ENCODE assay signal across 8 cellular contexts in the genomic region with DNA sequence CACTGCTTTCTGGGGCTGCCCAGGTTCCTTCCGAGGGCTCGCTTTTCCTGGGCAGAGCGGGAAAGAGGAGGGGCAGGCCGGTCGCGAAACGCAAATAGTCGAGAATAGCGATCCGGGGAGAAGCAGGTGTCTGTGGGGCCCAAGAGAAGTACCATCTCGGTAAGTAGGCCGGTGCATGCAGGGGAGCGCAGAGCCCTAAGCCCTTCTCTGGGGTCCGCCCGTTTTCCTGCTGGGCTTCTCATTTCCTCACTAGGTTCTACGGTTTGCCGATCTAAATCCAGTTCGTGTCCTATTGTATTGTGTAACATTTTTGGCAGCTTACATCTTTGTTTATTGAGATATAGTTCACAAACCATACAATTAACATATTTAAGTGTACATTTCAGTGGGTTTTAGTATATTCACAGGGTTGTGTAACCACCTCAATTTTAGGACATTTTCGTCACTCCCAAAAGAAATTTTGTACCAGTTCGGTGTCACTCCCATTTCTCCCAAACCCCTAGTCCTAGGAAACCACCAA. TPM values are rescaled to one million over a fixed set of nuclear protein-coding genes. Genes with fewer than 3 reads are reported as not detected.
DNase-seq lines count a peak whose midpoint lies in the region; ATAC-seq, FAIRE-seq and TF ChIP-seq lines count a peak whose summit lies in the region.

No MANE protein-coding gene starts in this region.

- POLR2A ChIA-PET in GM12878 (lab: Charles Lee) = interaction anchor here (1.0 to 24.8 kb wide), 7 partner anchors 3 to 187 kb away, joined by 3 to 718 read pairs (median 15); partner anchors contain the start of genes B2M, PATL2, SPG11 and TRIM69

- CTCF ChIA-PET in GM12878 (lab: Yijun Ruan, JAX) = interaction anchor here (0.7 to 8.1 kb wide), 5 partner anchors 8 to 142 kb away, joined by 3 to 153 read pairs (median 63); partner anchors contain the start of genes B2M, PATL2, SPG11 and TRIM69

- SMC1A ChIA-PET in GM12878 (lab: Charles Lee; ENCODE audit: uncharacterized antibody, unreplicated experiment) = interaction anchor here (0.8 to 16.1 kb wide), 6 partner anchors 7 to 69 kb away, joined by 3 to 637 read pairs (median 54); partner anchors contain the start of genes B2M, PATL2, SPG11 and TRIM69

- peak; percentile 81 for DNase-seq in activated effector memory CD4-positive, alpha-beta T cell treated with anti-CD3 and anti-CD28 coated beads, Interleukin-2, amount 50 U/mL, for 16 hours
- DNase-seq in activated effector memory CD4-positive, alpha-beta T cell treated with Interleukin-2 at 50 U/mL for 16 hours = no peak
- peak; percentile 27 for DNase-seq in NCI-H345 treated with DMSO at 0.1 percent for 48 hours (lab: John Stamatoyannopoulos, UW; ENCODE audit: unreplicated experiment)
- no peak for DNase-seq in GM12878 (ENCODE audit: low read depth, low spot score)
- peak; percentile 55 for DNase-seq in inferior parietal cortex (ENCODE audit: extremely low spot score)
- peak; percentile 66 for DNase-seq in stimulated activated CD8-positive, alpha-beta memory T cell treated with anti-CD3 and anti-CD28 coated beads, Interleukin-4, amount 100 ng/mL, for 48 hours
- no peak for DNase-seq in NCI-H2029 treated with DMSO at 0.1 percent for 48 hours (lab: John Stamatoyannopoulos, UW)
- DNase-seq in GM19238 (ENCODE audit: insufficient read length, low spot score) = no peak

- in situ Hi-C loops in GM12878 (cut with MboI) = loop anchor here (10.0 kb wide), 1 partner anchor 935 kb away; the partner anchor contains the start of gene SERF2

- FAIRE-seq in GM12878 (lab: Jason Lieb, UNC) = no peak

- H3K36me3 ChIP-seq in GM12878 (ENCODE audit: control insufficient read depth in 2 of 2, insufficient read depth in 2 of 2, low read length in 1 of 2) = peaks cover 0 to 14% of the 10 kb centered on the region in 2 experiments; a peak in 3 of 4 replicates

- WGBS in GM12878 (ENCODE audit: insufficient coverage, insufficient replicate concordance, low lambda C conversion rate, missing lambda C conversion rate) = 2% methylated on average over 20 of the region's 20 CpGs

- H4K20me1 ChIP-seq in GM12878 (ENCODE audit: control insufficient read depth, insufficient read depth) = no peaks in the 10 kb centered on the region

- no peak for TF ChIP-seq RAD21 in GM12878 (IDR thresholded peaks at IDR 0.05; ENCODE audit: insufficient read depth, low read depth, low read length)

- no peak overlapping the region; the same call in 1 of the 2 replicates for H2AFZ ChIP-seq in GM12878 (ENCODE audit: control insufficient read depth, low read depth, low read length)

- H3K4me1 ChIP-seq in GM12878 (ENCODE audit: control insufficient read depth, insufficient read depth, low read length) = peaks cover 35% of the 10 kb centered on the region

- no peak for TF ChIP-seq POLR2A in GM12878 (IDR thresholded peaks at IDR 0.05; ENCODE audit: low read depth, low read length)

- H3K4me3 ChIP-seq in GM12878 = peak overlapping the region; percentile 96

- no peak for TF ChIP-seq CTCF in GM12878 (IDR thresholded peaks at IDR 0.05 in 2 of 3, conservative IDR thresholded peaks at IDR 0.05 in 1 of 3; ENCODE audit: control insufficient read depth in 2 of 3, extremely low read depth in 1 of 3, insufficient read depth in 1 of 3, low read depth in 3 of 3, low read length in 3 of 3)

- H3K27me3 ChIP-seq in GM12878 (replicated peaks in 1 of 2; ENCODE audit: control insufficient read depth in 2 of 2, insufficient read depth in 2 of 2, low read length in 1 of 2) = no peaks in the 10 kb centered on the region

- peaks cover 84% of the 10 kb centered on the region for H3K79me2 ChIP-seq in GM12878 (ENCODE audit: control insufficient read depth, insufficient read depth, low read length)

- intact Hi-C loops in GM12878 (cut with micrococcal nuclease; ENCODE audit: unreplicated experiment) = no loop called here

- BruUV-seq in GM12878 (replicated peaks; lab: Mats Ljungman, UMichigan) = TSS peak; percentile 75

- peak overlapping the region; percentile 61 for H3K4me2 ChIP-seq in GM12878 (ENCODE audit: control insufficient read depth, insufficient read depth)

- RAD21 ChIA-PET in GM12878 (lab: Charles Lee; ENCODE audit: unreplicated experiment) = interaction anchor here (1.0 to 19.7 kb wide), 6 partner anchors 7 to 153 kb away, joined by 4 to 680 read pairs (median 55); partner anchors contain the start of genes B2M, PATL2, SPG11 and TRIM69

- peak overlapping the region; percentile 99 for H3K27ac ChIP-seq in GM12878 (ENCODE audit: control insufficient read depth, insufficient read depth)

- no peak for TF ChIP-seq EP300 in GM12878 (IDR thresholded peaks at IDR 0.05; ENCODE audit: borderline replicate concordance in 1 of 2, control insufficient read depth in 1 of 2, low read depth in 2 of 2, low read length in 2 of 2)

- ATAC-seq in GM12878 = peak; percentile 17

- H3K9me3 ChIP-seq in GM12878 (replicated peaks; ENCODE audit: control insufficient read depth, insufficient read depth, low read length) = no peaks in the 10 kb centered on the region

- peak overlapping the region; percentile 100 for H3K9ac ChIP-seq in GM12878 (ENCODE audit: control insufficient read depth, insufficient read depth, low read length)

TF ChIP-seq in GM12878, 131 proteins besides CTCF, POLR2A, EP300 and RAD21 (continues in another document):
- no peak for TF ChIP-seq NFYA (IDR thresholded peaks at IDR 0.05; ENCODE audit: borderline replicate concordance, low read depth, low read length)
- no peak for TF ChIP-seq MEF2B (IDR thresholded peaks at IDR 0.05; ENCODE audit: partially characterized antibody, poor library complexity, severe bottlenecking)
- no peak for TF ChIP-seq TARDBP (IDR thresholded peaks at IDR 0.05; ENCODE audit: borderline replicate concordance)

RNA-seq across cellular contexts. Expression of gene TRIM69, which starts 6.9 kb away (rescaled TPM):
- 15.1 and 16.3 TPM in 2 replicates for total RNA-seq in GM12878 (2013; cell fraction: nucleolus; rRNA removed)
- total RNA-seq in GM12878 (2014; rRNA removed) (29.5 and 35.0 TPM in 2 replicates), GM12878 (2014; rRNA removed; fragmentation: Illumina TruSeq; extraction: Trizol) (38.7 and 43.6 TPM in 2 replicates), GM12878 (2021) (48.8 and 50.7 TPM in 2 replicates)
- polyA plus RNA-seq in GM12878 (2011; ENCODE audit: low read depth) = 28.8 TPM
- polyA plus RNA-seq in GM12878 (2011; rRNA removed) (52.7 and 73.6 TPM in 2 replicates), GM12878 (2014; fragmentation: Illumina TruSeq; extraction: Trizol) (46.8 and 57.8 TPM in 2 replicates), GM12878 (2014; fragmentation: Nextera tagmentation; extraction: Ambion mirVana) (10 to 100 TPM; 11.2 to 20.4 TPM), GM12878 (2014; rRNA removed) (32.4 and 37.8 TPM in 2 replicates), GM12878 (2016; fragmentation: Nextera tagmentation; extraction: Ambion mirVana) (10 to 100 TPM; 36.9 to 44.9 TPM)
- polyA plus RNA-seq in GM12878 (2011; cell fraction: cytosol; rRNA removed) = 24.7 and 25.5 TPM in 2 replicates
- polyA plus RNA-seq in GM12878 (2011; cell fraction: nucleus; rRNA removed) = 17.8 and 22.2 TPM in 2 replicates
- polyA plus RNA-seq in GM12878 (2012) = 33.7 and 47.6 TPM in 2 replicates
- polyA minus RNA-seq in GM12878 (2011; rRNA and poly(A)+ RNA removed) = 42.7 and 56.3 TPM in 2 replicates
- polyA minus RNA-seq in GM12878 (2011; cell fraction: cytosol; rRNA and poly(A)+ RNA removed) = 16.0 and 18.2 TPM in 2 replicates
- polyA minus RNA-seq in GM12878 (2011; cell fraction: nucleus; rRNA and poly(A)+ RNA removed) = 33.6 and 42.5 TPM in 2 replicates

RNA-seq across cellular contexts. Expression of gene B2M, which starts 18.1 kb away (rescaled TPM):
- total RNA-seq in GM12878 (2013; cell fraction: nucleolus; rRNA removed) = 6,462 and 7,066 TPM in 2 replicates
- total RNA-seq in GM12878 (2014; rRNA removed) (4,481 and 5,701 TPM in 2 replicates), GM12878 (2014; rRNA removed; fragmentation: Illumina TruSeq; extraction: Trizol) (5,217 and 5,589 TPM in 2 replicates), GM12878 (2021) (2,901 and 3,170 TPM in 2 replicates)
- polyA plus RNA-seq in GM12878 (2011; ENCODE audit: low read depth) = 6,007 TPM
- polyA plus RNA-seq in GM12878 (2011; rRNA removed) (12,663 and 17,808 TPM in 2 replicates), GM12878 (2014; fragmentation: Illumina TruSeq; extraction: Trizol) (11,414 and 13,691 TPM in 2 replicates), GM12878 (2014; fragmentation: Nextera tagmentation; extraction: Ambion mirVana) (over 10,000 TPM; 16,306 to 22,794 TPM), GM12878 (2014; rRNA removed) (4,868 and 5,894 TPM in 2 replicates), GM12878 (2016; fragmentation: Nextera tagmentation; extraction: Ambion mirVana) (1,000 to 10,000 TPM; 8,335 to 8,413 TPM)
- 7,019 and 28,739 TPM in 2 replicates for polyA plus RNA-seq in GM12878 (2011; cell fraction: cytosol; rRNA removed)
- 2,031 and 2,366 TPM in 2 replicates for polyA plus RNA-seq in GM12878 (2011; cell fraction: nucleus; rRNA removed)
- polyA plus RNA-seq in GM12878 (2012) = 6,970 and 7,434 TPM in 2 replicates
- 2,834 and 3,344 TPM in 2 replicates for polyA minus RNA-seq in GM12878 (2011; rRNA and poly(A)+ RNA removed)
- 1,355 and 1,504 TPM in 2 replicates for polyA minus RNA-seq in GM12878 (2011; cell fraction: cytosol; rRNA and poly(A)+ RNA removed)
- polyA minus RNA-seq in GM12878 (2011; cell fraction: nucleus; rRNA and poly(A)+ RNA removed) = 373 and 393 TPM in 2 replicates

RNA-seq across cellular contexts. Expression of gene PATL2, which starts 18.3 kb away (rescaled TPM):
- total RNA-seq in GM12878 (2013; cell fraction: nucleolus; rRNA removed) = 27.2 and 29.4 TPM in 2 replicates
- total RNA-seq in GM12878 (2014; rRNA removed) (11.0 and 11.5 TPM in 2 replicates), GM12878 (2014; rRNA removed; fragmentation: Illumina TruSeq; extraction: Trizol) (12.5 and 13.1 TPM in 2 replicates), GM12878 (2021) (10.7 and 11.5 TPM in 2 replicates)
- 14.7 TPM for polyA plus RNA-seq in GM12878 (2011; ENCODE audit: low read depth)
- polyA plus RNA-seq in GM12878 (2011; rRNA removed) (13.5 and 14.8 TPM in 2 replicates), GM12878 (2014; fragmentation: Illumina TruSeq; extraction: Trizol) (11.9 and 14.8 TPM in 2 replicates), GM12878 (2014; fragmentation: Nextera tagmentation; extraction: Ambion mirVana) (10 to 100 TPM; 12.4 TPM), GM12878 (2014; rRNA removed) (16.2 and 19.3 TPM in 2 replicates), GM12878 (2016; fragmentation: Nextera tagmentation; extraction: Ambion mirVana) (1 to 10 TPM; 4.2 to 7.3 TPM)
- polyA plus RNA-seq in GM12878 (2011; cell fraction: cytosol; rRNA removed) = 11.4 and 11.8 TPM in 2 replicates
- polyA plus RNA-seq in GM12878 (2011; cell fraction: nucleus; rRNA removed) = 47.9 and 62.2 TPM in 2 replicates
- polyA plus RNA-seq in GM12878 (2012) = 16.2 and 17.7 TPM in 2 replicates
- polyA minus RNA-seq in GM12878 (2011; rRNA and poly(A)+ RNA removed) = 6.1 and 8.7 TPM in 2 replicates
- 2.1 and 6.7 TPM in 2 replicates for polyA minus RNA-seq in GM12878 (2011; cell fraction: cytosol; rRNA and poly(A)+ RNA removed)
- 10.9 and 15.6 TPM in 2 replicates for polyA minus RNA-seq in GM12878 (2011; cell fraction: nucleus; rRNA and poly(A)+ RNA removed)

Comparison
In these comparisons a context has a peak if more than half of its experiments do, and no peak if none do; other contexts are left out.
1. DNase-seq: peak in activated effector memory CD4-positive, alpha-beta T cell treated with anti-CD3 and anti-CD28 coated beads, Interleukin-2, amount 50 U/mL, for 16 hours (single experiment), NCI-H345 treated with DMSO at 0.1 percent for 48 hours (single experiment), inferior parietal cortex (single experiment) and stimulated activated CD8-positive, alpha-beta memory T cell treated with anti-CD3 and anti-CD28 coated beads, Interleukin-4, amount 100 ng/mL, for 48 hours (single experiment); none in activated effector memory CD4-positive, alpha-beta T cell treated with Interleukin-2 at 50 U/mL for 16 hours (single experiment), GM12878 (single experiment), NCI-H2029 treated with DMSO at 0.1 percent for 48 hours (single experiment) and GM19238 (single experiment).